8 cellular contexts compared by ENCODE assay signal in genomic region chr15:91291673-91292072, GRCh38.
DNase-seq lines count a peak whose midpoint lies in the region; ATAC-seq and TF ChIP-seq lines count a peak whose summit lies in the region.
"Had no signal": no experiment of that assay in that cellular context is flagged by ENCODE, and none has a peak within 500 bp of the region (broad histone marks: within the 10 kb centered on the region; RNA-seq: fewer than 3 reads in every experiment).

No MANE protein-coding gene starts in this region.

- H3K4me1 ChIP-seq in SJCRH30 (no peaks in the 10 kb centered on the region), smooth muscle cell (ENCODE audit: low read depth) (no peaks in the 10 kb centered on the region), aorta (ENCODE audit: control insufficient read depth in 1 of 2, insufficient read depth in 2 of 2, low read length in 2 of 2) (no peaks in the 10 kb centered on the region)

- H3K36me3 ChIP-seq in SJCRH30 (no peaks in the 10 kb centered on the region), smooth muscle cell (ENCODE audit: low read depth) (no peaks in the 10 kb centered on the region), aorta (ENCODE audit: control insufficient read depth in 1 of 2, insufficient read depth in 2 of 2, low read length in 1 of 2) (no peaks in the 10 kb centered on the region)

- no peaks in the 10 kb centered on the region for H3K9me3 ChIP-seq in SJCRH30 (replicated peaks)
- no peaks in the 10 kb centered on the region for H3K9me3 ChIP-seq in smooth muscle cell (replicated peaks; ENCODE audit: low read depth)
- no peaks in the 10 kb centered on the region for H3K9me3 ChIP-seq in aorta (ENCODE audit: control insufficient read depth, low read length)

- DNase-seq in SJCRH30 (peak; percentile 9 to 30), lung microvascular endothelial cell (ENCODE audit: low read depth in 2 of 2) (peak; percentile 2 to 6), smooth muscle cell (lab: John Stamatoyannopoulos, UW; ENCODE audit: unreplicated experiment) (no peak), aorta (no peak), SW 1271 (lab: John Stamatoyannopoulos, UW) (no peak)
- DNase-seq: activated CD4-positive, alpha-beta T cell treated with anti-CD3 and anti-CD28 coated beads, Interleukin-2, amount 50 U/mL, for 1 hour had no signal

- no peaks in the 10 kb centered on the region for H3F3A ChIP-seq in smooth muscle cell (ENCODE audit: low read depth)

- 56% methylated on average over 3 of the region's 3 CpGs for WGBS in smooth muscle cell (ENCODE audit: low lambda C conversion rate)
- 43 to 50% methylated on average over 3 of the region's 3 CpGs for WGBS in aorta, 2 donors

- H3K4me3 ChIP-seq in SJCRH30: no peak overlapping the region
- no peak overlapping the region for H3K4me3 ChIP-seq in smooth muscle cell
- H3K4me3 ChIP-seq in aorta (ENCODE audit: low read length in 2 of 2): no peak overlapping the region

- no peaks in the 10 kb centered on the region for H3K79me2 ChIP-seq in smooth muscle cell (ENCODE audit: low read depth)

- H4K20me1 ChIP-seq in smooth muscle cell (ENCODE audit: low read depth): no peaks in the 10 kb centered on the region

- peaks cover 26% of the 10 kb centered on the region for H3K27me3 ChIP-seq in SJCRH30
- H3K27me3 ChIP-seq in smooth muscle cell (ENCODE audit: low read depth): peaks cover 14% of the 10 kb centered on the region
- H3K27me3 ChIP-seq in aorta (ENCODE audit: control insufficient read depth in 1 of 2, insufficient read depth in 2 of 2, low read length in 1 of 2): no peaks in the 10 kb centered on the region

- no peak overlapping the region for H2AFZ ChIP-seq in smooth muscle cell (ENCODE audit: low read depth)

- no peak overlapping the region for H3K4me2 ChIP-seq in smooth muscle cell

- intact Hi-C loops in aorta (cut with DNase I): no loop called here

- no peak overlapping the region for H3K27ac ChIP-seq in SJCRH30
- no peak overlapping the region for H3K27ac ChIP-seq in smooth muscle cell (ENCODE audit: low read depth)
- H3K27ac ChIP-seq in aorta (ENCODE audit: low read depth in 1 of 2, low read length in 2 of 2): no peak overlapping the region

- no peak for TF ChIP-seq CTCF in smooth muscle cell (IDR thresholded peaks at IDR 0.05; ENCODE audit: borderline replicate concordance, insufficient read depth, poor library complexity, severe bottlenecking)

- ATAC-seq in GM18519 (IDR thresholded peaks at IDR 0.05; ENCODE audit: low FRiP score, unreplicated experiment) (peak; percentile 75), HG02884 (IDR thresholded peaks at IDR 0.05; ENCODE audit: unreplicated experiment) (peak; percentile 47), aorta (ENCODE audit: low FRiP score) (no peak)

- no peak overlapping the region for H3K9ac ChIP-seq in smooth muscle cell (ENCODE audit: low read depth)

Comparison
In these comparisons a context has a peak if more than half of its experiments do, and no peak if none do; other contexts are left out.
1. DNase-seq: peak in SJCRH30 (2 of 2) and lung microvascular endothelial cell (2 of 2); none in smooth muscle cell (single experiment), aorta (0 of 2) and SW 1271 (0 of 2).